In the genomic region with DNA sequence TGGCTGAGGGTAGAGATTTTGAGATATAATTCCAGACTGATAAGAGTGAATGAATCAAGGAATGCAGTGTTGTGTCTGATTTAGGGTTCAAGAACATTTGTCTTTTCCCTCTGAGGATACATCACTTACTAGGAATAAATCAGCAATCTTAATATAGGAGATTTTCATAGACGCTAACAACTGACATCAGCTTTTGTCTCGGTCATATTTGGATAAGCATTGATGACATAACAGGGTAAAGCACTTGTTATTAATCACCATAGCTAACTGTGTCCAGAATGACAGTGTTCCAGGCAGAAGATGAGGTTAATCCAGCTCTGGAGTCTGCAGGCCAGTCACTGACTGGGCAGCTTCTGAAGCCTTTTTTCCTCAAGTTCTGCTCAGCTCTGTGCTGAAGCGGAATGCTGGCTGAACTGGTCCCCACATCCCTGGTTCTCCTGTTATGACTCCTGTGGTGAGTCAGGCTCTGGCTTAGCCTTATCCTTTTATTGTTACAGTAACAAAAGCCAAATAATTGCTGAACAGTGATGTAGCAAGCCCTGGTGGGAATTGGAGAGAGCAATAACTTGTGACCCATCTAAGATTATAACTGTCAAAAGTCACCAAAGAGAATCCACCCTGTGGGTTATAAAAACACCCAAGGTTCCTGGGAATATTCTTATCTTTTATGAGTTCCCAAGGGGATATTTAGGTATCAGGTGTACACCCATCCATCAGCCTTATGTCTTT, we compare ENCODE assay signal across 8 cellular contexts. TPM values are rescaled to one million over a fixed set of nuclear protein-coding genes. Genes with fewer than 3 reads are reported as not detected.
DNase-seq lines count a peak whose midpoint lies in the region; ATAC-seq and TF ChIP-seq lines count a peak whose summit lies in the region.

No MANE protein-coding gene starts in this region.

- no peak overlapping the region for H3K4me3 ChIP-seq in BJ (ENCODE audit: low read depth, low read length)
- no peak overlapping the region for H3K4me3 ChIP-seq in HFF-Myc (replicated peaks; ENCODE audit: low read depth, low read length)
- no peak overlapping the region for H3K4me3 ChIP-seq in skin epidermis

- peak overlapping the region in 19 of 21 experiments; percentile 0 to 82 (median 59) for H3K27ac ChIP-seq in skin epidermis

- H3K36me3 Mint-ChIP-seq in activated naive CD4-positive, alpha-beta T cell treated with anti-CD3 and anti-CD28 coated beads, Interleukin-2, amount 50 U/mL, for 72 hours = no peaks in the 10 kb centered on the region

- intact Hi-C loops in left ventricle myocardium superior (cut with micrococcal nuclease) = no loop called here

- H3K27me3 ChIP-seq in BJ (ENCODE audit: control insufficient read depth, insufficient read depth, low read length) = no peaks in the 10 kb centered on the region

- H3K9me3 Mint-ChIP-seq in activated naive CD4-positive, alpha-beta T cell treated with anti-CD3 and anti-CD28 coated beads, Interleukin-2, amount 50 U/mL, for 72 hours = no peaks in the 10 kb centered on the region

- DNase-seq in BJ (ENCODE audit: low read depth) (peak; percentile 97), HFF-Myc (ENCODE audit: extremely low read depth, low read depth) (peak; percentile 70), left ventricle myocardium superior (peak; percentile 61), NOMO-1 treated with DMSO at 0.1 percent for 48 hours (lab: John Stamatoyannopoulos, UW; ENCODE audit: unreplicated experiment) (no peak), NCI-H2196 (lab: John Stamatoyannopoulos, UW; ENCODE audit: unreplicated experiment) (no peak), NCI-H1105 treated with DMSO at 0.1 percent for 48 hours (lab: John Stamatoyannopoulos, UW) (no peak)
- no peak for DNase-seq in activated naive CD4-positive, alpha-beta T cell treated with anti-CD3 and anti-CD28 coated beads, Interleukin-2, amount 50 U/mL, for 72 hours (ENCODE audit: low spot score in 2 of 2)

- H3K36me3 ChIP-seq in BJ (ENCODE audit: control insufficient read depth, insufficient read depth, low read length) = no peaks in the 10 kb centered on the region

- POLR2A ChIA-PET in BJ (lab: Charles Lee) = no interaction called here

- peak overlapping the region; percentile 71 to 94 for H3K27ac Mint-ChIP-seq in activated naive CD4-positive, alpha-beta T cell treated with anti-CD3 and anti-CD28 coated beads, Interleukin-2, amount 50 U/mL, for 72 hours

- TF ChIP-seq CTCF in BJ (IDR thresholded peaks at IDR 0.05; ENCODE audit: insufficient read depth, low read depth, low read length) (no peak), HFF-Myc (IDR thresholded peaks at IDR 0.05; ENCODE audit: low read depth, low read length, missing control alignments) (no peak)

- ATAC-seq in activated naive CD4-positive, alpha-beta T cell treated with anti-CD3 and anti-CD28 coated beads, Interleukin-2, amount 50 U/mL, for 72 hours = peak; percentile 67 to 68
- peak; percentile 79 for ATAC-seq in left ventricle myocardium superior

- CTCF ChIA-PET in BJ (lab: Yijun Ruan, JAX) = interaction anchor here (0.5 to 2.1 kb wide), 6 partner anchors 11 to 196 kb away, joined by 3 to 8 read pairs (median 4); no protein-coding TSS in a partner anchor

RNA-seq across cellular contexts. Expression of a gene that starts 41.8 kb away (rescaled TPM):
- 14.8 and 16.2 TPM in 2 replicates for polyA plus RNA-seq in BJ (2011; rRNA removed)
- 22.7 and 31.4 TPM in 2 replicates for polyA minus RNA-seq in BJ (2011; rRNA and poly(A)+ RNA removed)
- 10 to 100 TPM; 15.5 to 26.4 TPM for total RNA-seq in activated naive CD4-positive, alpha-beta T cell treated with anti-CD3 and anti-CD28 coated beads, Interleukin-2, amount 50 U/mL, for 72 hours
- 50.7 TPM for total RNA-seq in left ventricle myocardium superior

Comparison
In these comparisons a context has a peak if more than half of its experiments do, and no peak if none do; other contexts are left out.
1. DNase-seq: peak in BJ (single experiment), HFF-Myc (single experiment) and left ventricle myocardium superior (single experiment); none in activated naive CD4-positive, alpha-beta T cell treated with anti-CD3 and anti-CD28 coated beads, Interleukin-2, amount 50 U/mL, for 72 hours (0 of 2), NOMO-1 treated with DMSO at 0.1 percent for 48 hours (single experiment), NCI-H2196 (single experiment) and NCI-H1105 treated with DMSO at 0.1 percent for 48 hours (single experiment).